ENCODE assay signal across 8 cellular contexts in genomic region chr5:139438707-139439012, GRCh38. TPM values are rescaled to one million over a fixed set of nuclear protein-coding genes. Genes with fewer than 3 reads are reported as not detected.
DNase-seq lines count a peak whose midpoint lies in the region; ATAC-seq lines count a peak whose summit lies in the region.

No MANE protein-coding gene starts in this region.

- no peaks in the 10 kb centered on the region for H3K27me3 Mint-ChIP-seq in activated CD4-positive, alpha-beta memory T cell treated with anti-CD3 and anti-CD28 coated beads, Interleukin-2, amount 10 ng/mL, durations not matched to agents 7 days and 5 days
- peaks cover 0 to 4% of the 10 kb centered on the region in 2 donors for H3K27me3 Mint-ChIP-seq in stimulated activated naive B cell treated with anti-CD40 and anti-IgM and Interleukin-4, amounts not matched to agents 10 μg/mL and 1 μg/mL and 100 μg/mL, for 72 hours

- peaks cover 1% of the 10 kb centered on the region; the same call in 1 of the 2 replicates for H3K4me1 ChIP-seq in iPS DF 6.9 (ENCODE audit: control insufficient read depth, insufficient read depth, low read length)

- peaks cover 64% of the 10 kb centered on the region for H3K4me1 Mint-ChIP-seq in activated CD4-positive, alpha-beta memory T cell treated with anti-CD3 and anti-CD28 coated beads, Interleukin-2, amount 10 ng/mL, durations not matched to agents 7 days and 5 days
- H3K4me1 Mint-ChIP-seq in stimulated activated naive B cell treated with anti-CD40 and anti-IgM and Interleukin-4, amounts not matched to agents 10 μg/mL and 1 μg/mL and 100 μg/mL, for 72 hours, result peaks cover 18 to 26% of the 10 kb centered on the region in 2 donors

- no peaks in the 10 kb centered on the region for H3K36me3 ChIP-seq in iPS DF 6.9 (ENCODE audit: control insufficient read depth, insufficient read depth, low read length)

- CTCF ChIA-PET in activated CD4-positive, alpha-beta memory T cell treated with anti-CD3 and anti-CD28 coated beads, Interleukin-2, amount 10 ng/mL, durations not matched to agents 7 days and 5 days (lab: Charles Lee), result interaction anchor here (0.9 to 5.1 kb wide), 10 partner anchors 9 to 195 kb away, joined by 3 to 45 read pairs (median 5); partner anchors contain the start of genes SMIM33, STING1 and UBE2D2

- H3K27ac Mint-ChIP-seq in activated CD4-positive, alpha-beta memory T cell treated with anti-CD3 and anti-CD28 coated beads, Interleukin-2, amount 10 ng/mL, durations not matched to agents 7 days and 5 days, result peak overlapping the region; percentile 98
- peak overlapping the region; percentile 100 for H3K27ac Mint-ChIP-seq in stimulated activated naive B cell treated with anti-CD40 and anti-IgM and Interleukin-4, amounts not matched to agents 10 μg/mL and 1 μg/mL and 100 μg/mL, for 72 hours

- no CpG with 5 or more reads among the region's 8 CpGs for WGBS in iPS DF 6.9 (ENCODE audit: insufficient coverage, insufficient read length)

- peaks cover 16% of the 10 kb centered on the region for H3K36me3 Mint-ChIP-seq in activated CD4-positive, alpha-beta memory T cell treated with anti-CD3 and anti-CD28 coated beads, Interleukin-2, amount 10 ng/mL, durations not matched to agents 7 days and 5 days (ENCODE audit: low read depth)
- H3K36me3 Mint-ChIP-seq in stimulated activated naive B cell treated with anti-CD40 and anti-IgM and Interleukin-4, amounts not matched to agents 10 μg/mL and 1 μg/mL and 100 μg/mL, for 72 hours, result peaks cover 12 to 21% of the 10 kb centered on the region in 2 donors

- peak overlapping the region; percentile 92 for H3K4me3 Mint-ChIP-seq in activated CD4-positive, alpha-beta memory T cell treated with anti-CD3 and anti-CD28 coated beads, Interleukin-2, amount 10 ng/mL, durations not matched to agents 7 days and 5 days
- peak overlapping the region; percentile 96 to 99 for H3K4me3 Mint-ChIP-seq in stimulated activated naive B cell treated with anti-CD40 and anti-IgM and Interleukin-4, amounts not matched to agents 10 μg/mL and 1 μg/mL and 100 μg/mL, for 72 hours

- ATAC-seq in stimulated activated naive B cell treated with anti-CD40 and anti-IgM and Interleukin-4, amounts not matched to agents 10 μg/mL and 1 μg/mL and 100 μg/mL, for 72 hours (replicated peaks), result no peak
- ATAC-seq in HG02852 (IDR thresholded peaks at IDR 0.05; ENCODE audit: unreplicated experiment), result no peak

- DNase-seq in DMS53 (lab: John Stamatoyannopoulos, UW) (peak; percentile 38), DMS53 treated with DMSO at 0.1 percent for 48 hours (lab: John Stamatoyannopoulos, UW; ENCODE audit: unreplicated experiment) (no peak), iPS DF 6.9 (ENCODE audit: low read depth, low spot score) (no peak), Ammon's horn (ENCODE audit: low spot score) (no peak)
- no peak for DNase-seq in activated CD4-positive, alpha-beta memory T cell treated with anti-CD3 and anti-CD28 coated beads, Interleukin-2, amount 10 ng/mL, durations not matched to agents 7 days and 5 days
- no peak for DNase-seq in stimulated activated naive B cell treated with anti-CD40 and anti-IgM and Interleukin-4, amounts not matched to agents 10 μg/mL and 1 μg/mL and 100 μg/mL, for 72 hours
- DNase-seq in central memory CD4-positive, alpha-beta T cell, result no peak

- POLR2A ChIA-PET in activated CD4-positive, alpha-beta memory T cell treated with anti-CD3 and anti-CD28 coated beads, Interleukin-2, amount 10 ng/mL, durations not matched to agents 7 days and 5 days (lab: Charles Lee), result interaction anchor here (0.9 to 4.7 kb wide), 18 partner anchors 9 to 124 kb away, joined by 3 to 73 read pairs (median 6); partner anchors contain the start of genes MZB1, SMIM33, SPATA24 and STING1

- no peaks in the 10 kb centered on the region for H3K9me3 ChIP-seq in iPS DF 6.9 (ENCODE audit: control insufficient read depth, insufficient read depth, low read length)

- peak overlapping the region; percentile 33; the same call in 1 of the 2 replicates for H3K4me3 ChIP-seq in iPS DF 6.9 (ENCODE audit: low read length)

- H3K9me3 Mint-ChIP-seq in activated CD4-positive, alpha-beta memory T cell treated with anti-CD3 and anti-CD28 coated beads, Interleukin-2, amount 10 ng/mL, durations not matched to agents 7 days and 5 days, result no peaks in the 10 kb centered on the region
- H3K9me3 Mint-ChIP-seq in stimulated activated naive B cell treated with anti-CD40 and anti-IgM and Interleukin-4, amounts not matched to agents 10 μg/mL and 1 μg/mL and 100 μg/mL, for 72 hours, result no peaks in the 10 kb centered on the region

- no peak overlapping the region for H3K27ac ChIP-seq in iPS DF 6.9 (ENCODE audit: low read length)

- H3K27me3 ChIP-seq in iPS DF 6.9 (ENCODE audit: control insufficient read depth, insufficient read depth, low read length), result no peaks in the 10 kb centered on the region

RNA-seq across cellular contexts. Expression of gene DNAJC18, which starts 0.7 kb away (rescaled TPM):
- 10 to 100 TPM; 16.1 to 17.0 TPM for total RNA-seq in activated CD4-positive, alpha-beta memory T cell treated with anti-CD3 and anti-CD28 coated beads, Interleukin-2, amount 10 ng/mL, durations not matched to agents 7 days and 5 days

RNA-seq across cellular contexts. Expression of gene ECSCR, which starts 23.9 kb away (rescaled TPM):
- total RNA-seq in activated CD4-positive, alpha-beta memory T cell treated with anti-CD3 and anti-CD28 coated beads, Interleukin-2, amount 10 ng/mL, durations not matched to agents 7 days and 5 days, result 1 to 10 TPM in 1 of 2 experiments, not detected in 1; 1.1 TPM

RNA-seq across cellular contexts. Expression of gene SMIM33, which starts 32.1 kb away (rescaled TPM):
- total RNA-seq in activated CD4-positive, alpha-beta memory T cell treated with anti-CD3 and anti-CD28 coated beads, Interleukin-2, amount 10 ng/mL, durations not matched to agents 7 days and 5 days, result 1 to 10 TPM; 2.0 to 2.3 TPM

RNA-seq across cellular contexts. Expression of gene SPATA24, which starts 34.8 kb away (rescaled TPM):
- total RNA-seq in activated CD4-positive, alpha-beta memory T cell treated with anti-CD3 and anti-CD28 coated beads, Interleukin-2, amount 10 ng/mL, durations not matched to agents 7 days and 5 days, result 1 to 10 TPM; 9.4 to 9.5 TPM

RNA-seq across cellular contexts. Expression of gene PROB1, which starts 43.8 kb away (rescaled TPM):
- 1 to 10 TPM; 5.5 TPM for total RNA-seq in activated CD4-positive, alpha-beta memory T cell treated with anti-CD3 and anti-CD28 coated beads, Interleukin-2, amount 10 ng/mL, durations not matched to agents 7 days and 5 days
